Comparison of ENCODE assay signal across 8 cellular contexts in genomic region chr1:183911285-183911684, GRCh38.
DNase-seq lines count a peak whose midpoint lies in the region; ATAC-seq and TF ChIP-seq lines count a peak whose summit lies in the region.

No MANE protein-coding gene starts in this region.

- no peak overlapping the region for H3K27ac Mint-ChIP-seq in type B pancreatic cell

- peak overlapping the region; percentile 40 for H3K9ac ChIP-seq in adipocyte (ENCODE audit: low read length)

- peaks cover 40% of the 10 kb centered on the region for H3K4me1 ChIP-seq in adipocyte (ENCODE audit: control insufficient read depth, insufficient read depth, low read length)

- H3K4me3 ChIP-seq in GM12864 (ENCODE audit: low read depth, low read length) (no peak overlapping the region), adipocyte (ENCODE audit: low read length) (peak overlapping the region; percentile 11)

- H3K4me1 Mint-ChIP-seq in type B pancreatic cell (ENCODE audit: unreplicated experiment) = peaks cover 18% of the 10 kb centered on the region

- H3K9me3 Mint-ChIP-seq in type B pancreatic cell = no peaks in the 10 kb centered on the region

- DNase-seq in GM12864 (ENCODE audit: low read depth) = peak; percentile 92
- DNase-seq in adipocyte (ENCODE audit: low read depth) = no peak
- DNase-seq in type B pancreatic cell (ENCODE audit: extremely low spot score, unreplicated experiment) = no peak
- DNase-seq in COLO829 (ENCODE audit: low spot score) = no peak
- no peak for DNase-seq in caudate nucleus (lab: John Stamatoyannopoulos, UW)
- DNase-seq in UCSD-AML1 (lab: John Stamatoyannopoulos, UW; ENCODE audit: unreplicated experiment) = no peak

- H3K9me3 ChIP-seq in adipocyte (ENCODE audit: control insufficient read depth, low read length) = no peaks in the 10 kb centered on the region

- H3K27me3 ChIP-seq in adipocyte (replicated peaks; ENCODE audit: control insufficient read depth, insufficient read depth, low read length) = no peaks in the 10 kb centered on the region

- peaks cover 65% of the 10 kb centered on the region for H3K36me3 ChIP-seq in adipocyte (ENCODE audit: control insufficient read depth, insufficient read depth, low read length, severe bottlenecking)

- H3K36me3 Mint-ChIP-seq in type B pancreatic cell = peaks cover 62% of the 10 kb centered on the region

- no peaks in the 10 kb centered on the region for H3K27me3 Mint-ChIP-seq in type B pancreatic cell

- H3K27ac ChIP-seq in caudate nucleus (ENCODE audit: low read depth, low read length) = no peak overlapping the region

- ATAC-seq in GM19455 (IDR thresholded peaks at IDR 0.05; ENCODE audit: unreplicated experiment) = peak; percentile 75
- ATAC-seq in HG03342 (IDR thresholded peaks at IDR 0.05; ENCODE audit: unreplicated experiment) = peak; percentile 77

- H3K4me3 Mint-ChIP-seq in type B pancreatic cell = no peak overlapping the region

- TF ChIP-seq CTCF in GM12864 (IDR thresholded peaks at IDR 0.05; ENCODE audit: low read depth, low read length, missing control alignments) = no peak
- no peak for TF ChIP-seq CTCF in type B pancreatic cell (conservative IDR thresholded peaks at IDR 0.05)
